Comparison of ENCODE assay signal across 22 cellular contexts in the genomic region with DNA sequence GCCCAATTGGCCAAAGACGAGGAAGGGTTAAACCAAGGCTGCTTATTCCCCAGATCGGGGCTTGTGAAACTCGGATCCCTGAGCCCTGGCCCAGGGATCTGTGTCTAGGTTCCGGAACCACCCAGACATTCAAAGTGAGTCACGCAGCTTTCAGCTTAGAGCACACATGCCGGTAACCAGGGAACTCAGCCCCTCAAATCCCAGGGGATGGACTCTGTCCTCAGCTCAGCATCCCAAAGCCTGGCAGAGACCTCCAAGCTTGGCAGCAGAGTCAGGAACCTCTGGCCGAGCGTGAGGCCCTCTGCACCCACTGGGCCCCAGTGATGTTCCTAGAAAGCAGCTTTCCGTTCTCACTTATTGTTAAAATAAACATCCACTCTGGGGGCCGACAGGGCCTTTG. TPM values are rescaled to one million over a fixed set of nuclear protein-coding genes. Genes with fewer than 3 reads are reported as not detected.
A peak's percentile ranks its signal among the peaks of the same experiment; 100 is the strongest.
DNase-seq lines count a peak whose midpoint lies in the region; ATAC-seq, FAIRE-seq and TF ChIP-seq lines count a peak whose summit lies in the region.
"Had no signal": no experiment of that assay in that cellular context is flagged by ENCODE, and none has a peak within 500 bp of the region (broad histone marks: within the 10 kb centered on the region; RNA-seq: fewer than 3 reads in every experiment).

No MANE protein-coding gene starts in this region.

- in situ Hi-C loops in mammary epithelial cell (cut with MboI; ENCODE audit: low sequenced_read_pairs in 2 of 2) (no loop called here), transverse colon (cut with MboI; ENCODE audit: low pct_ligation_motif_present in 1 of 4, low pct_unique_long_range_greater_than_20kb in 1 of 4, low sequenced_read_pairs in 3 of 4) (no loop called here)

- no peak for TF ChIP-seq CTCF in breast epithelium (IDR thresholded peaks at IDR 0.05)
- no peak for TF ChIP-seq CTCF in mammary epithelial cell (conservative IDR thresholded peaks at IDR 0.05 in 1 of 2, IDR thresholded peaks at IDR 0.05 in 1 of 2; ENCODE audit: extremely low read depth in 1 of 2, insufficient read depth in 1 of 2, low read depth in 1 of 2, low read length in 2 of 2)
- TF ChIP-seq CTCF in choroid plexus epithelial cell (conservative IDR thresholded peaks at IDR 0.05; ENCODE audit: low read depth, low read length), result no peak
- TF ChIP-seq CTCF in pancreas (IDR thresholded peaks at IDR 0.05), result no peak
- no peak for TF ChIP-seq CTCF in transverse colon (IDR thresholded peaks at IDR 0.05)

- H3K4me3 ChIP-seq in breast epithelium (peak overlapping the region in 1 of 3 donors; percentile 7), mammary epithelial cell (replicated peaks in 1 of 3; ENCODE audit: insufficient read depth in 1 of 3, low read depth in 2 of 3, low read length in 3 of 3) (no peak overlapping the region), choroid plexus epithelial cell (ENCODE audit: low read depth, low read length) (no peak overlapping the region), pancreas (no peak overlapping the region), transverse colon (no peak overlapping the region)
- H3K4me3 ChIP-seq: GM23338, lower lobe of right lung, PC-9 had no signal

- CTCF ChIA-PET in mammary epithelial cell (lab: Charles Lee; ENCODE audit: low non-redundant PET), result interaction anchor here (0.6 kb wide), 1 partner anchor 54 kb away, joined by 4 read pairs; no protein-coding TSS in a partner anchor

- 87% methylated on average over 7 of the region's 10 CpGs for WGBS in mammary epithelial cell (ENCODE audit: low coverage, missing lambda C conversion rate)
- WGBS in pancreas, 2 donors, result 75 to 78% methylated on average over 10 of the region's 10 CpGs
- 50 to 78% methylated on average over 1 to 10 of the region's 10 CpGs for WGBS in transverse colon (ENCODE audit: low coverage in 1 of 2), 2 donors

- no peaks in the 10 kb centered on the region for H4K20me1 ChIP-seq in mammary epithelial cell (ENCODE audit: insufficient read depth, low read length)

- BruUV-seq in mammary epithelial cell (replicated peaks; lab: Mats Ljungman, UMichigan), result no TSS peak

- no peak overlapping the region for H3K4me2 ChIP-seq in mammary epithelial cell (ENCODE audit: insufficient read depth, low read depth, low read length)
- H3K4me2 ChIP-seq: GM23338, PC-9 had no signal

- TF ChIP-seq POLR2A in breast epithelium (IDR thresholded peaks at IDR 0.05), result no peak
- no peak for TF ChIP-seq POLR2A in transverse colon (IDR thresholded peaks at IDR 0.05)

- H3K36me3 ChIP-seq in breast epithelium (no peaks in the 10 kb centered on the region), mammary epithelial cell (ENCODE audit: insufficient read depth, low read length) (no peaks in the 10 kb centered on the region), pancreas (peaks cover 0 to 16% (median 0%) of the 10 kb centered on the region in 3 donors), transverse colon (peaks cover 0 to 4% (median 0%) of the 10 kb centered on the region in 4 donors)

- intact Hi-C loops in breast epithelium (cut with DNase I; ENCODE audit: low total_unique reads), result no loop called here
- intact Hi-C loops in mammary epithelial cell (cut with micrococcal nuclease), result no loop called here
- intact Hi-C loops in pancreas (cut with DNase I), result no loop called here
- intact Hi-C loops in transverse colon (cut with DNase I; ENCODE audit: low total_unique reads), result no loop called here

- FAIRE-seq in pancreas (lab: Jason Lieb, UNC), result no peak

- H3K4me1 ChIP-seq in breast epithelium, result peaks cover 0 to 8% of the 10 kb centered on the region in 2 donors
- peaks cover 9% of the 10 kb centered on the region for H3K4me1 ChIP-seq in mammary epithelial cell (ENCODE audit: insufficient read depth, low read length)
- H3K4me1 ChIP-seq in pancreas, result peaks cover 0 to 6% (median 0%) of the 10 kb centered on the region in 3 donors
- H3K4me1 ChIP-seq in transverse colon, result peaks cover 5 to 17% (median 9%) of the 10 kb centered on the region in 4 donors

- no peak for TF ChIP-seq EP300 in transverse colon (IDR thresholded peaks at IDR 0.05; ENCODE audit: low read depth)

- dilution Hi-C loops in mammary epithelial cell (cut with HindIII; ENCODE audit: low sequenced_read_pairs), result loop anchor here (5.0 kb wide), 1 partner anchor 37 kb away; no protein-coding TSS in a partner anchor

- no peak overlapping the region for H2AFZ ChIP-seq in mammary epithelial cell (ENCODE audit: low read depth, low read length)
- H2AFZ ChIP-seq: GM23338, PC-9 had no signal

- no peaks in the 10 kb centered on the region for H3K79me2 ChIP-seq in mammary epithelial cell (ENCODE audit: insufficient read depth, low read length)

- H3K27ac ChIP-seq in breast epithelium, result peak overlapping the region; percentile 41 to 76
- no peak overlapping the region for H3K27ac ChIP-seq in mammary epithelial cell (ENCODE audit: insufficient read depth, low read depth, low read length)
- no peak overlapping the region for H3K27ac ChIP-seq in pancreas
- H3K27ac ChIP-seq in transverse colon, result peak overlapping the region; percentile 22 to 55 (median 51)
- H3K27ac ChIP-seq: 22Rv1, lower lobe of right lung, PC-9 had no signal

- no peak overlapping the region for H3K9ac ChIP-seq in mammary epithelial cell (ENCODE audit: insufficient read depth, low read length)

- ATAC-seq in pancreas, result peak in 3 of 4 donors; percentile 3 to 25 (median 11)
- ATAC-seq in HG03565 (IDR thresholded peaks at IDR 0.05; ENCODE audit: unreplicated experiment), result no peak
- no peak for ATAC-seq in HG03175 (IDR thresholded peaks at IDR 0.05; ENCODE audit: unreplicated experiment)
- ATAC-seq: GM23338; lower lobe of right lung; naive thymus-derived CD4-positive, alpha-beta T cell had no signal

- H3K27me3 ChIP-seq in breast epithelium, result no peaks in the 10 kb centered on the region
- no peaks in the 10 kb centered on the region for H3K27me3 ChIP-seq in mammary epithelial cell (ENCODE audit: insufficient read depth, low read length)
- H3K27me3 ChIP-seq in pancreas, result no peaks in the 10 kb centered on the region
- H3K27me3 ChIP-seq in transverse colon, result no peaks in the 10 kb centered on the region

- H3K9me3 ChIP-seq in breast epithelium, result no peaks in the 10 kb centered on the region
- H3K9me3 ChIP-seq in mammary epithelial cell (replicated peaks; ENCODE audit: insufficient read depth, low read length), result no peaks in the 10 kb centered on the region
- H3K9me3 ChIP-seq in pancreas, result no peaks in the 10 kb centered on the region
- no peaks in the 10 kb centered on the region for H3K9me3 ChIP-seq in transverse colon
- H3K9me3 ChIP-seq: lower lobe of right lung had no signal

- DNase-seq in breast epithelium (ENCODE audit: low spot score in 2 of 2), result no peak
- no peak for DNase-seq in mammary epithelial cell
- DNase-seq in choroid plexus epithelial cell (ENCODE audit: low read depth), result peak; percentile 73
- DNase-seq in pancreas, result no peak
- DNase-seq in transverse colon, result no peak
- no peak for DNase-seq in KG1 (lab: John Stamatoyannopoulos, UW)
- DNase-seq: activated naive CD4-positive, alpha-beta T cell treated with anti-CD3 and anti-CD28 coated beads, Interleukin-2, amount 50 U/mL, for 16 hours; activated T-cell treated with anti-CD3 and anti-CD28 coated beads, Interleukin-2, amount 50 U/mL, for 1 hour; CD4-positive, alpha-beta T cell; central memory CD4-positive, alpha-beta T cell; effector memory CD4-positive, alpha-beta T cell; lower lobe of right lung; naive thymus-derived CD4-positive, alpha-beta T cell; NCI-H1048; NCI-H2107; NCI-H526 treated with DMSO at 0.1 percent for 48 hours; stimulated activated CD4-positive, alpha-beta T cell treated with anti-CD3 and anti-CD28 coated beads, Interleukin-2, amount 100 ng/mL, for 48 hours had no signal

RNA-seq across cellular contexts. Expression of a gene that starts 5.1 kb away (rescaled TPM):
- total RNA-seq in breast epithelium (10 to 100 TPM; 17.3 to 18.7 (median 17.7) TPM), mammary epithelial cell (1 to 10 TPM; 1.3 to 1.7 TPM), pancreas (10 to 100 TPM in 5 of 6 donors, 1 to 10 TPM in 1; 7.1 to 23.8 (median 17.7) TPM), transverse colon (10 to 100 TPM; 16.0 to 95.4 (median 24.9) TPM)
- polyA plus RNA-seq in mammary epithelial cell (0.25 TPM), pancreas (10 to 100 TPM; 62.8 to 71.8 TPM)
- not detected for polyA minus RNA-seq in mammary epithelial cell

RNA-seq across cellular contexts. Expression of a gene that starts 6.6 kb away (rescaled TPM):
- total RNA-seq in breast epithelium (10 to 100 TPM; 45.4 to 71.8 (median 65.4) TPM), mammary epithelial cell (10 to 100 TPM; 31.3 to 46.1 TPM), pancreas (10 to 100 TPM; 16.6 to 30.1 (median 19.0) TPM), transverse colon (100 to 1,000 TPM; 109 to 144 (median 119) TPM)
- polyA plus RNA-seq in mammary epithelial cell (35.8 TPM), pancreas (10 to 100 TPM; 49.6 to 74.1 TPM)
- polyA minus RNA-seq in mammary epithelial cell, result 1.6 TPM

RNA-seq across cellular contexts. Expression of a gene that starts 33.6 kb away (rescaled TPM):
- 10 to 100 TPM; 23.4 to 47.5 (median 45.1) TPM for total RNA-seq in breast epithelium
- 10 to 100 TPM; 25.0 to 41.4 TPM for total RNA-seq in mammary epithelial cell
- 26.8 TPM for polyA plus RNA-seq in mammary epithelial cell
- 31.9 TPM for polyA minus RNA-seq in mammary epithelial cell
- 10 to 100 TPM; 16.7 to 27.4 (median 21.5) TPM for total RNA-seq in pancreas
- 100 to 1,000 TPM; 107 to 174 TPM for polyA plus RNA-seq in pancreas
- 10 to 100 TPM; 28.8 to 53.5 (median 36.6) TPM for total RNA-seq in transverse colon

RNA-seq across cellular contexts. Expression of a gene that starts 45.2 kb away (rescaled TPM):
- 10 to 100 TPM in 2 of 3 donors, 1 to 10 TPM in 1; 9.4 to 17.7 (median 16.5) TPM for total RNA-seq in breast epithelium
- total RNA-seq in mammary epithelial cell, result 10 to 100 TPM; 10.2 to 48.0 TPM
- 41.5 TPM for polyA plus RNA-seq in mammary epithelial cell
- polyA minus RNA-seq in mammary epithelial cell, result 30.2 TPM
- 10 to 100 TPM in 1 of 6 donors, 1 to 10 TPM in 5; 6.1 to 11.1 (median 9.1) TPM for total RNA-seq in pancreas
- 10 to 100 TPM; 18.0 to 18.6 TPM for polyA plus RNA-seq in pancreas
- 10 to 100 TPM in 2 of 4 donors, 1 to 10 TPM in 2; 6.7 to 11.5 (median 9.8) TPM for total RNA-seq in transverse colon

Comparison
In these comparisons a context has a peak if more than half of its experiments do, and no peak if none do; other contexts are left out.
1. H3K27ac ChIP-seq: peak in breast epithelium (2 of 2) and transverse colon (4 of 4); none in mammary epithelial cell (single experiment) and pancreas (0 of 4).
2. ATAC-seq: peak in pancreas (3 of 4); none in HG03565 (single experiment) and HG03175 (single experiment).